In the genomic region with DNA sequence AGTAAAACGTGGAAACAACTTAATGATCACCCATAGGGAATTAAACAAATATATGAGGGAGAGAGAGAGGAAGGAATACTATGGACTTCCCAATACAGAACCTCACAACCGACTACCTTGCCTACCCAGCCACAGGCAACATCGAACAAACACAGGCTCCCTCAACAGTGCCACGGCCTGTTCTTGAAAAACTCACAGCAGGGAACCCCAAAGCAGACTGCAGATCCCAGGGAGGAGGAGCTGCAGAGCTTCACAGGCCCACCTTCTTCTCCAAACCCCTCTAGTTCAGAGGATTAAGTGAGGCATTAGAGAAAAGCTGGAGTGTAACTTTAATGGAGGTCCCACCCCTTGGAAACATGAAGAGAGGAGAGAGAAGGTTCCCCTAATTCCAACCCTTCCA, we compare ENCODE assay signal across 23 cellular contexts.
"Had no signal": no experiment of that assay in that cellular context is flagged by ENCODE, and none has a peak within 500 bp of the region (broad histone marks: within the 10 kb centered on the region; RNA-seq: fewer than 3 reads in every experiment).

No MANE protein-coding gene starts in this region.

- H3K27me3 ChIP-seq: right atrium auricular region, testis had no signal

- H3K27ac ChIP-seq: esophagus muscularis mucosa, foreskin keratinocyte, gastroesophageal sphincter, heart left ventricle, hepatocyte, left lung, prostate gland, right atrium auricular region, testis, tibial artery had no signal

- H3K27ac Mint-ChIP-seq: stimulated activated memory B cell treated with anti-CD40 and anti-IgM and Interleukin-4, amounts not matched to agents 10 μg/mL and 1 μg/mL and 100 μg/mL, for 72 hours; type B pancreatic cell had no signal

- H3K9me3 ChIP-seq: prostate gland, testis, tibial artery had no signal

- H2AFZ ChIP-seq: hepatocyte had no signal

- H3K4me3 Mint-ChIP-seq: naive thymus-derived CD8-positive, alpha-beta T cell; neural crest cell; stimulated activated memory B cell treated with anti-CD40 and anti-IgM and Interleukin-4, amounts not matched to agents 10 μg/mL and 1 μg/mL and 100 μg/mL, for 72 hours; type B pancreatic cell had no signal

- H3K36me3 ChIP-seq: esophagus muscularis mucosa, gastroesophageal sphincter, heart left ventricle, left lung, prostate gland, right atrium auricular region, tibial artery had no signal

- H3K4me3 ChIP-seq: esophagus muscularis mucosa, gastroesophageal sphincter, heart left ventricle, hepatocyte, left lung, prostate gland, right atrium auricular region, testis, tibial artery had no signal

- H3K36me3 Mint-ChIP-seq: stimulated activated memory B cell treated with anti-CD40 and anti-IgM and Interleukin-4, amounts not matched to agents 10 μg/mL and 1 μg/mL and 100 μg/mL, for 72 hours; type B pancreatic cell had no signal

- H3K79me2 ChIP-seq: hepatocyte had no signal

- H3K4me1 Mint-ChIP-seq: stimulated activated memory B cell treated with anti-CD40 and anti-IgM and Interleukin-4, amounts not matched to agents 10 μg/mL and 1 μg/mL and 100 μg/mL, for 72 hours had no signal

- ATAC-seq: foreskin keratinocyte; gastroesophageal sphincter; heart left ventricle; left cardiac atrium; left lung; naive thymus-derived CD8-positive, alpha-beta T cell; sciatic nerve; stimulated activated memory B cell treated with anti-CD40 and anti-IgM and Interleukin-4, amounts not matched to agents 10 μg/mL and 1 μg/mL and 100 μg/mL, for 72 hours; stimulated activated naive CD8-positive, alpha-beta T cell treated with anti-CD3 and anti-CD28 coated beads, Interleukin-15, Interleukin-2, amounts not matched to agents 100 U/mL and 50 U/mL, for 24 hours had no signal

- DNase-seq: cerebellar nuclear complex; cortex of kidney; effector CD4-positive, alpha-beta T cell; foreskin keratinocyte; heart left ventricle; left cardiac atrium; left lung; naive thymus-derived CD8-positive, alpha-beta T cell; nucleus accumbens; stimulated activated CD4-positive, alpha-beta T cell treated with anti-CD3 and anti-CD28 coated beads, Interleukin-4, amount 100 ng/mL, for 4 hours; stimulated activated naive CD8-positive, alpha-beta T cell treated with anti-CD3 and anti-CD28 coated beads, Interleukin-15, Interleukin-2, amounts not matched to agents 100 U/mL and 50 U/mL, for 24 hours; substantia nigra; testis; tibial artery had no signal

- H3K4me1 ChIP-seq: esophagus muscularis mucosa, foreskin keratinocyte, gastroesophageal sphincter, heart left ventricle, left lung, prostate gland, right atrium auricular region, testis, tibial artery had no signal

- H3K4me2 ChIP-seq: hepatocyte had no signal
